ENCODE assay signal across 1 cellular context in genomic region chr1:24735619-24736375, GRCh38.
TF ChIP-seq lines count a peak whose summit lies in the region.

No MANE protein-coding gene starts in this region.

TF ChIP-seq in H1, 55 proteins besides CTCF, POLR2A, EP300 and RAD21:
- no peak for TF ChIP-seq POLR2AphosphoS5 (IDR thresholded peaks at IDR 0.05; ENCODE audit: low read depth, low read length)
- no peak for TF ChIP-seq SIRT6 (IDR thresholded peaks at IDR 0.05; ENCODE audit: low read length)
- no peak for TF ChIP-seq CHD2 (IDR thresholded peaks at IDR 0.05; ENCODE audit: low read length)
- TF ChIP-seq YY1 (IDR thresholded peaks at IDR 0.05; ENCODE audit: low read depth, low read length) = peak; percentile 24; the same call in 1 of the 2 replicates
- TF ChIP-seq SP2 (IDR thresholded peaks at IDR 0.05; ENCODE audit: low read length) = no peak
- peak; percentile 45 for TF ChIP-seq NANOG (IDR thresholded peaks at IDR 0.05; ENCODE audit: insufficient read depth, low read depth, low read length, poor library complexity, severe bottlenecking)
- no peak for TF ChIP-seq FOSL1 (IDR thresholded peaks at IDR 0.05; ENCODE audit: insufficient read depth, low read depth, low read length)
- TF ChIP-seq KDM5A (IDR thresholded peaks at IDR 0.05; ENCODE audit: low read length) = no peak
- no peak for TF ChIP-seq SUZ12 (IDR thresholded peaks at IDR 0.05; ENCODE audit: low read length)
- no peak for TF ChIP-seq HDAC2 (IDR thresholded peaks at IDR 0.05; ENCODE audit: borderline replicate concordance in 1 of 2, low read depth in 2 of 2, low read length in 2 of 2)
- TF ChIP-seq SP1 (IDR thresholded peaks at IDR 0.05; ENCODE audit: low read depth, low read length) = 0 out of 2 replicates have a peak, but pooled peaks have one; percentile 35
